2 cellular contexts compared by ENCODE assay signal in genomic region chr4:1768367-1769034, GRCh38.
TF ChIP-seq lines count a peak whose summit lies in the region.

No MANE protein-coding gene starts in this region.

TF ChIP-seq in A549, 52 proteins besides CTCF, POLR2A, EP300 and RAD21:
- TF ChIP-seq TFCP2L1 (CRISPR knock-in tag; IDR thresholded peaks at IDR 0.05) (no peak), ZC3H11A (IDR thresholded peaks at IDR 0.05) (no peak), HOXA7 (CRISPR knock-in tag; IDR thresholded peaks at IDR 0.05) (no peak), MYC (IDR thresholded peaks at IDR 0.05; ENCODE audit: borderline replicate concordance, low read length) (no peak), FOSL2 (IDR thresholded peaks at IDR 0.05) (no peak), FOSL2 (CRISPR knock-in tag; IDR thresholded peaks at IDR 0.05) (no peak), ZNF302 (CRISPR knock-in tag; IDR thresholded peaks at IDR 0.05) (no peak), BHLHE40 (IDR thresholded peaks at IDR 0.05; ENCODE audit: low read depth, low read length) (no peak), TP53 (CRISPR knock-in tag; IDR thresholded peaks at IDR 0.05) (no peak), NR3C1 (IDR thresholded peaks at IDR 0.05) (no peak), SMC3 (IDR thresholded peaks at IDR 0.05) (no peak), JUNB (IDR thresholded peaks at IDR 0.05) (no peak), SREBF2 (IDR thresholded peaks at IDR 0.05) (no peak), CBX8 (IDR thresholded peaks at IDR 0.05) (no peak)
TF ChIP-seq in A549: peak in this region for 0.

TF ChIP-seq in GM12878, 131 proteins besides CTCF, POLR2A, EP300 and RAD21:
- TF ChIP-seq IKZF1 (conservative IDR thresholded peaks at IDR 0.05) (no peak), BHLHE40 (IDR thresholded peaks at IDR 0.05; ENCODE audit: borderline replicate concordance in 1 of 2, low read depth in 2 of 2, low read length in 1 of 2) (peak in 1 of 2 experiments; percentile 48; a peak in 2 of 4 replicates)
